Comparison of ENCODE assay signal across 20 cellular contexts in genomic region chr1:154865442-154866256, GRCh38. TPM values are rescaled to one million over a fixed set of nuclear protein-coding genes. Genes with fewer than 3 reads are reported as not detected.
DNase-seq lines count a peak whose midpoint lies in the region; ATAC-seq and TF ChIP-seq lines count a peak whose summit lies in the region.
"Had no signal": no experiment of that assay in that cellular context is flagged by ENCODE, and none has a peak within 500 bp of the region (broad histone marks: within the 10 kb centered on the region; RNA-seq: fewer than 3 reads in every experiment).

No MANE protein-coding gene starts in this region.

- no peaks in the 10 kb centered on the region for H3K9me2 ChIP-seq in DOHH2 (replicated peaks; ENCODE audit: control insufficient read depth, low read length)

- no peaks in the 10 kb centered on the region for H4K20me1 ChIP-seq in DOHH2 (ENCODE audit: control insufficient read depth, insufficient read depth, low read depth, low read length)
- H4K20me1 ChIP-seq in neural progenitor cell (ENCODE audit: low read depth): peaks cover 25% of the 10 kb centered on the region

- H3K79me2 ChIP-seq in DOHH2 (ENCODE audit: control insufficient read depth, low read length): peaks cover 48% of the 10 kb centered on the region
- no peaks in the 10 kb centered on the region for H3K79me2 ChIP-seq in neural progenitor cell (ENCODE audit: low read depth)
- H3K79me2 ChIP-seq: hepatocyte had no signal

- H3K4me3 Mint-ChIP-seq in activated CD8-positive, alpha-beta T cell treated with anti-CD3 and anti-CD28 coated beads for 36 hours: no peak overlapping the region
- peak overlapping the region; percentile 3 for H3K4me3 Mint-ChIP-seq in neural progenitor cell
- H3K4me3 Mint-ChIP-seq: mesothelial cell of epicardium; T-helper 1 cell treated with Interleukin-12 subunit alpha and Interleukin-12 subunit beta and Interleukin-4 antibody, amounts not matched to agents 30 μg/mL and 1 μg/mL, for 36 hours; WTC11 had no signal

- H3K27me3 Mint-ChIP-seq in activated CD8-positive, alpha-beta T cell treated with anti-CD3 and anti-CD28 coated beads for 36 hours: peaks cover 27% of the 10 kb centered on the region
- H3K27me3 Mint-ChIP-seq in neural progenitor cell (ENCODE audit: insufficient read depth, low read depth): peaks cover 11% of the 10 kb centered on the region

- peak overlapping the region; percentile 25 for H3K27ac Mint-ChIP-seq in activated CD8-positive, alpha-beta T cell treated with anti-CD3 and anti-CD28 coated beads for 36 hours
- peak overlapping the region; percentile 7 for H3K27ac Mint-ChIP-seq in neural progenitor cell
- H3K27ac Mint-ChIP-seq: mesothelial cell of epicardium; T-helper 1 cell treated with Interleukin-12 subunit alpha and Interleukin-12 subunit beta and Interleukin-4 antibody, amounts not matched to agents 30 μg/mL and 1 μg/mL, for 36 hours; WTC11 had no signal

- no peak for ATAC-seq in activated CD8-positive, alpha-beta T cell treated with anti-CD3 and anti-CD28 coated beads for 36 hours
- no peak for ATAC-seq in HG03469 (IDR thresholded peaks at IDR 0.05; ENCODE audit: unreplicated experiment)
- ATAC-seq: WTC11 had no signal

- intact Hi-C loops in activated CD8-positive, alpha-beta T cell treated with anti-CD3 and anti-CD28 coated beads for 36 hours (cut with micrococcal nuclease): no loop called here

- H3K36me3 Mint-ChIP-seq in activated CD8-positive, alpha-beta T cell treated with anti-CD3 and anti-CD28 coated beads for 36 hours (ENCODE audit: low read depth): no peaks in the 10 kb centered on the region
- H3K36me3 Mint-ChIP-seq in neural progenitor cell: no peaks in the 10 kb centered on the region
- H3K36me3 Mint-ChIP-seq: mesothelial cell of epicardium, WTC11 had no signal

- no peaks in the 10 kb centered on the region for H3K9me3 ChIP-seq in DOHH2 (ENCODE audit: control insufficient read depth, insufficient read depth, low read length)
- H3K9me3 ChIP-seq in neural progenitor cell (ENCODE audit: low read depth): no peaks in the 10 kb centered on the region

- H3K4me1 ChIP-seq in DOHH2 (ENCODE audit: control insufficient read depth, low read length) (peaks cover 98% of the 10 kb centered on the region), neural progenitor cell (peaks cover 47% of the 10 kb centered on the region)

- no peaks in the 10 kb centered on the region for H3K9me3 Mint-ChIP-seq in activated CD8-positive, alpha-beta T cell treated with anti-CD3 and anti-CD28 coated beads for 36 hours
- no peaks in the 10 kb centered on the region for H3K9me3 Mint-ChIP-seq in neural progenitor cell
- H3K9me3 Mint-ChIP-seq: mesothelial cell of epicardium; T-helper 1 cell treated with Interleukin-12 subunit alpha and Interleukin-12 subunit beta and Interleukin-4 antibody, amounts not matched to agents 30 μg/mL and 1 μg/mL, for 36 hours; WTC11 had no signal

- H3K4me3 ChIP-seq in DOHH2 (ENCODE audit: low read length): peak overlapping the region; percentile 86
- no peak overlapping the region for H3K4me3 ChIP-seq in neural progenitor cell
- H3K4me3 ChIP-seq: cardiac muscle cell, hepatocyte had no signal

- peaks cover 27% of the 10 kb centered on the region for H3K4me1 Mint-ChIP-seq in activated CD8-positive, alpha-beta T cell treated with anti-CD3 and anti-CD28 coated beads for 36 hours (ENCODE audit: low read depth)
- peaks cover 76% of the 10 kb centered on the region for H3K4me1 Mint-ChIP-seq in neural progenitor cell

- peak overlapping the region; percentile 98 for H3K27ac ChIP-seq in DOHH2 (ENCODE audit: low read depth, low read length)
- no peak overlapping the region for H3K27ac ChIP-seq in neural progenitor cell
- H3K27ac ChIP-seq: cardiac muscle cell, hepatocyte had no signal

- peaks cover 49% of the 10 kb centered on the region for H3F3A ChIP-seq in DOHH2 (ENCODE audit: control insufficient read depth, insufficient read depth)
- H3F3A ChIP-seq in neural progenitor cell (ENCODE audit: low read depth): peaks cover 21% of the 10 kb centered on the region

- CTCF ChIA-PET in activated CD8-positive, alpha-beta T cell treated with anti-CD3 and anti-CD28 coated beads for 36 hours (lab: Charles Lee): interaction anchor here (1.0 to 2.8 kb wide), 6 partner anchors 8 to 196 kb away, joined by 3 to 9 read pairs (median 4); no protein-coding TSS in a partner anchor

- POLR2A ChIA-PET in activated CD8-positive, alpha-beta T cell treated with anti-CD3 and anti-CD28 coated beads for 36 hours (lab: Charles Lee): interaction anchor here (0.6 to 0.8 kb wide), 2 partner anchors 9 to 23 kb away, joined by 3 to 4 read pairs; no protein-coding TSS in a partner anchor

- H3K27me3 ChIP-seq in DOHH2 (ENCODE audit: control insufficient read depth, low read length): no peaks in the 10 kb centered on the region
- H3K27me3 ChIP-seq in neural progenitor cell: no peaks in the 10 kb centered on the region

- no peak overlapping the region for H2AFZ ChIP-seq in neural progenitor cell (replicated peaks)
- H2AFZ ChIP-seq: hepatocyte had no signal

- peak overlapping the region; percentile 86 for H3K4me2 ChIP-seq in DOHH2 (ENCODE audit: low read length)
- no peak overlapping the region for H3K4me2 ChIP-seq in neural progenitor cell

- H3K36me3 ChIP-seq in DOHH2 (ENCODE audit: control insufficient read depth, low read length): peaks cover 4% of the 10 kb centered on the region; the same call in 1 of the 2 replicates
- no peaks in the 10 kb centered on the region for H3K36me3 ChIP-seq in neural progenitor cell
- H3K36me3 ChIP-seq: cardiac muscle cell had no signal

- DNase-seq in activated CD8-positive, alpha-beta T cell treated with anti-CD3 and anti-CD28 coated beads for 36 hours: no peak
- DNase-seq in neural progenitor cell (ENCODE audit: low spot score): no peak
- no peak for DNase-seq in stimulated activated CD4-positive, alpha-beta T cell treated with anti-CD3 and anti-CD28 coated beads, Interleukin-2, amount 100 ng/mL, for 48 hours
- no peak for DNase-seq in NCI-H1930 (lab: John Stamatoyannopoulos, UW)
- no peak for DNase-seq in SHP77 (lab: John Stamatoyannopoulos, UW)
- DNase-seq: activated CD8-positive, alpha-beta memory T cell treated with anti-CD3 and anti-CD28 coated beads, Interleukin-2, amount 50 U/mL, for 4 hours; COR-L47; kidney glomerular epithelial cell; NCI-H1048; NCI-H774; small intestine; stimulated activated naive CD4-positive, alpha-beta T cell had no signal

- H3K9ac ChIP-seq in neural progenitor cell: no peak overlapping the region

- TF ChIP-seq POLR2A in GM19099 (IDR thresholded peaks at IDR 0.05; ENCODE audit: extremely low read depth, insufficient read length, low read depth): peak; percentile 45

- no peak for TF ChIP-seq CTCF in DOHH2 (IDR thresholded peaks at IDR 0.05; ENCODE audit: low read depth, low read length, poor library complexity, severe bottlenecking)
- no peak for TF ChIP-seq CTCF in activated CD8-positive, alpha-beta T cell treated with anti-CD3 and anti-CD28 coated beads for 36 hours (IDR thresholded peaks at IDR 0.05)
- TF ChIP-seq CTCF in neural progenitor cell (IDR thresholded peaks at IDR 0.05): no peak

RNA-seq across cellular contexts. Expression of gene KCNN3, which starts 4.4 kb away (rescaled TPM):
- under 1 TPM in 1 of 2 experiments, not detected in 1; 0.11 TPM for total RNA-seq in activated CD8-positive, alpha-beta T cell treated with anti-CD3 and anti-CD28 coated beads for 36 hours
- 4.3 and 4.7 TPM in 2 replicates for total RNA-seq in neural progenitor cell (ENCODE audit: low replicate concordance)
